Comparison of ENCODE assay signal across 31 cellular contexts in genomic region chr6:48086187-48086586, GRCh38. TPM values are rescaled to one million over a fixed set of nuclear protein-coding genes. Genes with fewer than 3 reads are reported as not detected.
DNase-seq lines count a peak whose midpoint lies in the region; ATAC-seq, FAIRE-seq and TF ChIP-seq lines count a peak whose summit lies in the region.
"Had no signal": no experiment of that assay in that cellular context is flagged by ENCODE, and none has a peak within 500 bp of the region (broad histone marks: within the 10 kb centered on the region; RNA-seq: fewer than 3 reads in every experiment).

No MANE protein-coding gene starts in this region.

- H3K79me2 ChIP-seq in OCI-LY3 (ENCODE audit: low read length) (no peaks in the 10 kb centered on the region), neural cell (replicated peaks; ENCODE audit: insufficient read depth, low read length) (no peaks in the 10 kb centered on the region)

- no peak for TF ChIP-seq POLR2A in A549 (IDR thresholded peaks at IDR 0.05; ENCODE audit: low read length)

- H3F3A ChIP-seq in neural cell (ENCODE audit: insufficient read depth, low read length, poor library complexity, severe bottlenecking): peaks cover 3% of the 10 kb centered on the region

- 0 out of 3 replicates have a peak, but pooled peaks have one; percentile 6 for TF ChIP-seq CTCF in A549 (IDR thresholded peaks at IDR 0.05)
- peak; percentile 51 for TF ChIP-seq CTCF in OCI-LY3 (IDR thresholded peaks at IDR 0.05; ENCODE audit: low read depth, low read length)
- TF ChIP-seq CTCF in chondrocyte (IDR thresholded peaks at IDR 0.05): peak; percentile 62
- peak; percentile 25 for TF ChIP-seq CTCF in neural cell (IDR thresholded peaks at IDR 0.05; ENCODE audit: poor library complexity, severe bottlenecking)

- H4K20me1 ChIP-seq in OCI-LY3 (ENCODE audit: insufficient read depth, low read length) (no peaks in the 10 kb centered on the region), neural cell (ENCODE audit: insufficient read depth) (no peaks in the 10 kb centered on the region)

- no peak for FAIRE-seq in A549 (lab: Jason Lieb, UNC)
- FAIRE-seq: H1, K562 had no signal

- H3K27me3 Mint-ChIP-seq in chondrocyte (ENCODE audit: low read depth): no peaks in the 10 kb centered on the region
- H3K27me3 Mint-ChIP-seq in activated T-helper 2 cell treated with anti-CD3 and anti-CD28 coated beads, Interferon-gamma antibody, Interleukin-2, Interleukin-4, amounts not matched to agents 10 μg/mL and 5 μg/mL and 100 μg/mL, durations not matched to agents 14 hours and 24 hours and 36 hours (ENCODE audit: low read depth): no peaks in the 10 kb centered on the region
- H3K27me3 Mint-ChIP-seq: activated CD8-positive, alpha-beta memory T cell treated with anti-CD3 and anti-CD28 coated beads, Interleukin-2, amount 10 ng/mL, durations not matched to agents 7 days and 5 days; activated naive CD4-positive, alpha-beta T cell treated with anti-CD3 and anti-CD28 coated beads, Interleukin-2, amount 50 U/mL, for 24 hours; stimulated activated naive CD8-positive, alpha-beta T cell treated with anti-CD3 and anti-CD28 coated beads, Interleukin-15, Interleukin-2, amounts not matched to agents 100 ng/mL and 50 ng/mL, for 24 hours had no signal

- H3K36me3 Mint-ChIP-seq in chondrocyte (ENCODE audit: low read depth): no peaks in the 10 kb centered on the region
- H3K36me3 Mint-ChIP-seq in activated T-helper 2 cell treated with anti-CD3 and anti-CD28 coated beads, Interferon-gamma antibody, Interleukin-2, Interleukin-4, amounts not matched to agents 10 μg/mL and 5 μg/mL and 100 μg/mL, durations not matched to agents 14 hours and 24 hours and 36 hours (ENCODE audit: low read depth): no peaks in the 10 kb centered on the region
- H3K36me3 Mint-ChIP-seq: activated CD8-positive, alpha-beta memory T cell treated with anti-CD3 and anti-CD28 coated beads, Interleukin-2, amount 10 ng/mL, durations not matched to agents 7 days and 5 days; activated naive CD4-positive, alpha-beta T cell treated with anti-CD3 and anti-CD28 coated beads, Interleukin-2, amount 50 U/mL, for 24 hours; CD14-positive monocyte had no signal

- intact Hi-C loops in activated T-helper 2 cell treated with anti-CD3 and anti-CD28 coated beads, Interferon-gamma antibody, Interleukin-2, Interleukin-4, amounts not matched to agents 10 μg/mL and 5 μg/mL and 100 μg/mL, durations not matched to agents 14 hours and 24 hours and 36 hours (cut with micrococcal nuclease): no loop called here

- CTCF ChIA-PET in A549 (lab: Yijun Ruan, JAX): no interaction called here

- 10% methylated on average over 1 of the region's 1 CpG for WGBS in A549 (ENCODE audit: missing lambda C conversion rate)

- H3K9ac ChIP-seq in OCI-LY3 (ENCODE audit: low read length) (no peak overlapping the region), neural cell (ENCODE audit: low read length) (no peak overlapping the region)

- no peak overlapping the region for H3K27ac Mint-ChIP-seq in chondrocyte (ENCODE audit: unreplicated experiment)
- H3K27ac Mint-ChIP-seq in activated T-helper 2 cell treated with anti-CD3 and anti-CD28 coated beads, Interferon-gamma antibody, Interleukin-2, Interleukin-4, amounts not matched to agents 10 μg/mL and 5 μg/mL and 100 μg/mL, durations not matched to agents 14 hours and 24 hours and 36 hours: no peak overlapping the region
- H3K27ac Mint-ChIP-seq: activated CD4-positive, alpha-beta T cell treated with anti-CD3 and anti-CD28 coated beads, Interleukin-2, amount 10 ng/mL, durations not matched to agents 7 days and 5 days; activated CD8-positive, alpha-beta memory T cell treated with anti-CD3 and anti-CD28 coated beads, Interleukin-2, amount 10 ng/mL, durations not matched to agents 7 days and 5 days; activated naive CD4-positive, alpha-beta T cell treated with anti-CD3 and anti-CD28 coated beads, Interleukin-2, amount 50 U/mL, for 24 hours; CD14-positive monocyte; stimulated activated naive CD8-positive, alpha-beta T cell treated with anti-CD3 and anti-CD28 coated beads, Interleukin-15, Interleukin-2, amounts not matched to agents 100 ng/mL and 50 ng/mL, for 24 hours; T-helper 1 cell treated with Interleukin-12 subunit alpha and Interleukin-12 subunit beta and Interleukin-4 antibody, amounts not matched to agents 30 μg/mL and 1 μg/mL, for 36 hours had no signal

- peaks cover 2% of the 10 kb centered on the region for H3K4me1 Mint-ChIP-seq in chondrocyte (ENCODE audit: low read depth)
- no peaks in the 10 kb centered on the region for H3K4me1 Mint-ChIP-seq in activated T-helper 2 cell treated with anti-CD3 and anti-CD28 coated beads, Interferon-gamma antibody, Interleukin-2, Interleukin-4, amounts not matched to agents 10 μg/mL and 5 μg/mL and 100 μg/mL, durations not matched to agents 14 hours and 24 hours and 36 hours (ENCODE audit: low read depth)
- H3K4me1 Mint-ChIP-seq: activated CD4-positive, alpha-beta T cell treated with anti-CD3 and anti-CD28 coated beads, Interleukin-2, amount 10 ng/mL, durations not matched to agents 7 days and 5 days; activated CD8-positive, alpha-beta memory T cell treated with anti-CD3 and anti-CD28 coated beads, Interleukin-2, amount 10 ng/mL, durations not matched to agents 7 days and 5 days; activated naive CD4-positive, alpha-beta T cell treated with anti-CD3 and anti-CD28 coated beads, Interleukin-2, amount 50 U/mL, for 24 hours; CD14-positive monocyte had no signal

- no peak overlapping the region for H3K4me3 Mint-ChIP-seq in chondrocyte (ENCODE audit: unreplicated experiment)
- no peak overlapping the region for H3K4me3 Mint-ChIP-seq in activated T-helper 2 cell treated with anti-CD3 and anti-CD28 coated beads, Interferon-gamma antibody, Interleukin-2, Interleukin-4, amounts not matched to agents 10 μg/mL and 5 μg/mL and 100 μg/mL, durations not matched to agents 14 hours and 24 hours and 36 hours (ENCODE audit: low read depth)
- H3K4me3 Mint-ChIP-seq: activated CD4-positive, alpha-beta T cell treated with anti-CD3 and anti-CD28 coated beads, Interleukin-2, amount 10 ng/mL, durations not matched to agents 7 days and 5 days; activated CD8-positive, alpha-beta memory T cell treated with anti-CD3 and anti-CD28 coated beads, Interleukin-2, amount 10 ng/mL, durations not matched to agents 7 days and 5 days; activated naive CD4-positive, alpha-beta T cell treated with anti-CD3 and anti-CD28 coated beads, Interleukin-2, amount 50 U/mL, for 24 hours; CD14-positive monocyte; stimulated activated naive CD8-positive, alpha-beta T cell treated with anti-CD3 and anti-CD28 coated beads, Interleukin-15, Interleukin-2, amounts not matched to agents 100 ng/mL and 50 ng/mL, for 24 hours; T-helper 1 cell treated with Interleukin-12 subunit alpha and Interleukin-12 subunit beta and Interleukin-4 antibody, amounts not matched to agents 30 μg/mL and 1 μg/mL, for 36 hours had no signal

- TF ChIP-seq RAD21 in A549 (conservative IDR thresholded peaks at IDR 0.05 in 1 of 2, IDR thresholded peaks at IDR 0.05 in 1 of 2) (no peak), neural cell (conservative IDR thresholded peaks at IDR 0.05) (no peak)

- no peak overlapping the region for H3K4me2 ChIP-seq in A549
- H3K4me2 ChIP-seq in OCI-LY3 (ENCODE audit: low read length): no peak overlapping the region
- H3K4me2 ChIP-seq in neural cell (ENCODE audit: low read length): no peak overlapping the region

- DNase-seq in A549 (ENCODE audit: low read depth in 1 of 2, low spot score in 1 of 2): no peak
- DNase-seq in chondrocyte (ENCODE audit: low spot score): no peak
- DNase-seq in stimulated activated CD4-positive, alpha-beta T cell treated with anti-CD3 and anti-CD28 coated beads, Interleukin-4, amount 100 ng/mL, for 1 hour: no peak
- no peak for DNase-seq in ureter (ENCODE audit: low spot score)
- DNase-seq in MG63: no peak
- no peak for DNase-seq in activated T-helper 2 cell treated with anti-CD3 and anti-CD28 coated beads, Interferon-gamma antibody, Interleukin-2, Interleukin-4, amounts not matched to agents 10 μg/mL and 5 μg/mL and 100 μg/mL, durations not matched to agents 14 hours and 24 hours and 36 hours (ENCODE audit: low spot score)
- DNase-seq: activated CD4-positive, alpha-beta T cell treated with anti-CD3 and anti-CD28 coated beads, Interleukin-2, amount 10 ng/mL, durations not matched to agents 7 days and 5 days; activated CD8-positive, alpha-beta memory T cell treated with anti-CD3 and anti-CD28 coated beads, Interleukin-2, amount 10 ng/mL, durations not matched to agents 7 days and 5 days; effector CD4-positive, alpha-beta T cell; EL; mammary epithelial cell; MV-4-11; NCI-H1694 treated with DMSO at 0.1 percent for 48 hours; NCI-H2171 treated with DMSO at 0.1 percent for 48 hours; NCI-H526 treated with DMSO at 0.1 percent for 48 hours; occipital lobe; retina; SHP77 treated with DMSO at 0.1 percent for 48 hours; stimulated activated CD4-positive, alpha-beta T cell treated with anti-CD3 and anti-CD28 coated beads, Interleukin-12 subunit alpha, Interleukin-12 subunit beta, amount 100 ng/mL, for 4 hours; tibial artery; WERI-Rb-1 had no signal

- POLR2A ChIA-PET in A549 (lab: Yijun Ruan, JAX): no interaction called here

- no peak for ATAC-seq in A549
- ATAC-seq: activated CD8-positive, alpha-beta memory T cell treated with anti-CD3 and anti-CD28 coated beads, Interleukin-2, amount 10 ng/mL, durations not matched to agents 7 days and 5 days; esophagus mucosa; K562 had no signal

- H3K9me2 ChIP-seq in neural cell (ENCODE audit: insufficient read depth, low read length): no peaks in the 10 kb centered on the region

- H3K9me3 Mint-ChIP-seq in chondrocyte (ENCODE audit: low read depth): no peaks in the 10 kb centered on the region
- no peaks in the 10 kb centered on the region for H3K9me3 Mint-ChIP-seq in activated T-helper 2 cell treated with anti-CD3 and anti-CD28 coated beads, Interferon-gamma antibody, Interleukin-2, Interleukin-4, amounts not matched to agents 10 μg/mL and 5 μg/mL and 100 μg/mL, durations not matched to agents 14 hours and 24 hours and 36 hours
- H3K9me3 Mint-ChIP-seq: activated CD4-positive, alpha-beta T cell treated with anti-CD3 and anti-CD28 coated beads, Interleukin-2, amount 10 ng/mL, durations not matched to agents 7 days and 5 days; activated naive CD4-positive, alpha-beta T cell treated with anti-CD3 and anti-CD28 coated beads, Interleukin-2, amount 50 U/mL, for 24 hours; CD14-positive monocyte; stimulated activated naive CD8-positive, alpha-beta T cell treated with anti-CD3 and anti-CD28 coated beads, Interleukin-15, Interleukin-2, amounts not matched to agents 100 ng/mL and 50 ng/mL, for 24 hours; T-helper 1 cell treated with Interleukin-12 subunit alpha and Interleukin-12 subunit beta and Interleukin-4 antibody, amounts not matched to agents 30 μg/mL and 1 μg/mL, for 36 hours had no signal

- H3K36me3 ChIP-seq in OCI-LY3 (replicated peaks; ENCODE audit: low read depth, low read length) (no peaks in the 10 kb centered on the region), neural cell (ENCODE audit: insufficient read depth, low read length) (no peaks in the 10 kb centered on the region), MG63 (no peaks in the 10 kb centered on the region)
- H3K36me3 ChIP-seq: ascending aorta, tibial artery had no signal

- H3K27me3 ChIP-seq in OCI-LY3 (ENCODE audit: low read depth, low read length) (no peaks in the 10 kb centered on the region), neural cell (ENCODE audit: insufficient read depth, low read depth, low read length) (no peaks in the 10 kb centered on the region), MG63 (no peaks in the 10 kb centered on the region)
- H3K27me3 ChIP-seq: ascending aorta, tibial artery had no signal

- no peak for TF ChIP-seq EP300 in A549 (IDR thresholded peaks at IDR 0.05)
- no peak for TF ChIP-seq EP300 in neural cell (conservative IDR thresholded peaks at IDR 0.05; ENCODE audit: poor library complexity, severe bottlenecking)

- H3K9me3 ChIP-seq in A549 (no peaks in the 10 kb centered on the region), OCI-LY3 (ENCODE audit: insufficient read depth, low read length) (no peaks in the 10 kb centered on the region), neural cell (ENCODE audit: low read length) (no peaks in the 10 kb centered on the region), MG63 (peaks cover 4% of the 10 kb centered on the region; the same call in 1 of the 2 replicates)
- H3K9me3 ChIP-seq: ascending aorta, tibial artery had no signal

- H3K4me1 ChIP-seq in A549 (no peaks in the 10 kb centered on the region), OCI-LY3 (ENCODE audit: low read length) (no peaks in the 10 kb centered on the region; the same call in 1 of the 2 replicates)
- H3K4me1 ChIP-seq: ascending aorta, tibial artery had no signal

- no peak overlapping the region for H3K4me3 ChIP-seq in A549
- no peak overlapping the region for H3K4me3 ChIP-seq in OCI-LY3 (ENCODE audit: low read length)
- H3K4me3 ChIP-seq in neural cell (ENCODE audit: low read length): no peak overlapping the region
- H3K4me3 ChIP-seq in MG63: no peak overlapping the region
- H3K4me3 ChIP-seq: ascending aorta, K562, tibial artery had no signal

- no peak overlapping the region for H3K27ac ChIP-seq in A549
- no peak overlapping the region for H3K27ac ChIP-seq in OCI-LY3 (ENCODE audit: low read length)
- H3K27ac ChIP-seq in neural cell (ENCODE audit: low read length): no peak overlapping the region
- H3K27ac ChIP-seq: ascending aorta, tibial artery, WERI-Rb-1 had no signal

- H2AFZ ChIP-seq in OCI-LY3 (ENCODE audit: low read depth, low read length) (peak overlapping the region; percentile 18; the same call in 1 of the 2 replicates), neural cell (ENCODE audit: low read depth, low read length) (no peak overlapping the region)

RNA-seq across cellular contexts. Expression of gene PTCHD4, which starts 24.8 kb away (rescaled TPM):
- 0.16 and 0.21 TPM in 2 replicates for polyA plus RNA-seq in A549 (2011; rRNA removed)
- not detected in 2 replicates for polyA plus RNA-seq in A549 (2012; cell fraction: cytosol; rRNA removed)
- polyA plus RNA-seq in A549 (2012; cell fraction: nucleus; rRNA removed): 0.01 and 0.04 TPM in 2 replicates
- polyA plus RNA-seq in A549 (2017; fragmentation: RNase III; extraction: RNeasy Plus Mini Kit Qiagen cat#74134 plus additional on column Dnase treatment): 0.15 to 0.16 TPM (median 0.15 TPM) in 3 replicates
- polyA minus RNA-seq in A549 (2011; rRNA and poly(A)+ RNA removed): 0.21 and 0.24 TPM in 2 replicates
- total RNA-seq in chondrocyte: 0.95 to 7.6 TPM (median 1.1 TPM) in 3 replicates
- 3.2 and 3.4 TPM in 2 replicates for polyA plus RNA-seq in neural cell
- 76.4 and 82.4 TPM in 2 replicates for polyA minus RNA-seq in neural cell
- 1.1 TPM for total RNA-seq in ureter
- total RNA-seq in MG63 (2014; rRNA removed; shearing (Covaris generic); ENCODE audit: low replicate concordance): not detected in 2 replicates
- total RNA-seq in activated T-helper 2 cell treated with anti-CD3 and anti-CD28 coated beads, Interferon-gamma antibody, Interleukin-2, Interleukin-4, amounts not matched to agents 10 μg/mL and 5 μg/mL and 100 μg/mL, durations not matched to agents 14 hours and 24 hours and 36 hours: not detected in 2 replicates
- total RNA-seq: activated CD4-positive, alpha-beta T cell treated with anti-CD3 and anti-CD28 coated beads, Interleukin-2, amount 10 ng/mL, durations not matched to agents 7 days and 5 days; activated CD8-positive, alpha-beta memory T cell treated with anti-CD3 and anti-CD28 coated beads, Interleukin-2, amount 10 ng/mL, durations not matched to agents 7 days and 5 days; K562 had no signal
- polyA plus RNA-seq: CD14-positive monocyte, K562 had no signal

Comparison
In these comparisons a context has a peak if more than half of its experiments do, and no peak if none do; other contexts are left out.
1. CTCF ChIP-seq: peak in every context shown above with its lines; median percentile 62 in chondrocyte; 51 in OCI-LY3; 25 in neural cell; 6 in A549.